Comparison of ENCODE assay signal across 9 cellular contexts in the genomic region with DNA sequence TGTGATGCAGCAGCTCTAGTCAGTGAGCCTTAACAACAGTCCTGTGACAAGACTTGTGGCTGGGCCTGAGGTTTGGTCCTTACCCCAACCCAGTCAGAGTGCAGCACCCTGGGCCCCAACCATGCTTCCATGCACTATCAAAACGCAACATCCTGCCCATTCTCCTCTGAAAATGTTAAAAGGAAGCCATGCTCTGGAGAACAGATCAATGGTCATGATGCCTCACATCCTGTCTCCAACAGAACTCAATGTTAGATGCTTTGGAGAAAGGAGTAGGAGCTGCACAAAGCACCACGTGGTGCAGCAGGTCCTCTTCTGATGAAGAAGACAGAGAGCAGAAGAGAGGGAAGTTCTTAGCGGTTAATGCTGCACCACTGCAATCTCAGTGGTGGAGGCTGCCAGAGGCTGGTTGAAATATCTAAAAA. TPM values are rescaled to one million over a fixed set of nuclear protein-coding genes. Genes with fewer than 3 reads are reported as not detected.
DNase-seq lines count a peak whose midpoint lies in the region; ATAC-seq and TF ChIP-seq lines count a peak whose summit lies in the region.
"Had no signal": no experiment of that assay in that cellular context is flagged by ENCODE, and none has a peak within 500 bp of the region (broad histone marks: within the 10 kb centered on the region; RNA-seq: fewer than 3 reads in every experiment).

No MANE protein-coding gene starts in this region.

- H3K9me3 Mint-ChIP-seq in HFFc6, result no peaks in the 10 kb centered on the region
- H3K9me3 Mint-ChIP-seq in T-helper 1 cell treated with Interleukin-12 subunit alpha and Interleukin-12 subunit beta and Interleukin-4 antibody, amounts not matched to agents 30 μg/mL and 1 μg/mL, for 36 hours, result no peaks in the 10 kb centered on the region
- H3K9me3 Mint-ChIP-seq in natural killer cell treated with Interleukin-12 subunit alpha and Interleukin-12 subunit beta and Interleukin-15 and Interleukin-18, amount 100 ng/mL, for 72 hours, result no peaks in the 10 kb centered on the region

- no peak for TF ChIP-seq CTCF in HFFc6 (IDR thresholded peaks at IDR 0.05)

- H3K27ac Mint-ChIP-seq in HFFc6, result peak overlapping the region; percentile 83
- peak overlapping the region; percentile 91 for H3K27ac Mint-ChIP-seq in T-helper 1 cell treated with Interleukin-12 subunit alpha and Interleukin-12 subunit beta and Interleukin-4 antibody, amounts not matched to agents 30 μg/mL and 1 μg/mL, for 36 hours
- peak overlapping the region; percentile 31 to 72 for H3K27ac Mint-ChIP-seq in natural killer cell treated with Interleukin-12 subunit alpha and Interleukin-12 subunit beta and Interleukin-15 and Interleukin-18, amount 100 ng/mL, for 72 hours

- H3K27me3 Mint-ChIP-seq in HFFc6 (ENCODE audit: insufficient read depth), result no peaks in the 10 kb centered on the region; the same call in none of the 2 replicates
- H3K27me3 Mint-ChIP-seq in T-helper 1 cell treated with Interleukin-12 subunit alpha and Interleukin-12 subunit beta and Interleukin-4 antibody, amounts not matched to agents 30 μg/mL and 1 μg/mL, for 36 hours (ENCODE audit: low read depth), result no peaks in the 10 kb centered on the region
- H3K27me3 Mint-ChIP-seq in natural killer cell treated with Interleukin-12 subunit alpha and Interleukin-12 subunit beta and Interleukin-15 and Interleukin-18, amount 100 ng/mL, for 72 hours, result no peaks in the 10 kb centered on the region

- H3K36me3 Mint-ChIP-seq in HFFc6 (ENCODE audit: low read depth), result peaks cover 68% of the 10 kb centered on the region
- peaks cover 2% of the 10 kb centered on the region for H3K36me3 Mint-ChIP-seq in T-helper 1 cell treated with Interleukin-12 subunit alpha and Interleukin-12 subunit beta and Interleukin-4 antibody, amounts not matched to agents 30 μg/mL and 1 μg/mL, for 36 hours (ENCODE audit: low read depth)
- H3K36me3 Mint-ChIP-seq in natural killer cell treated with Interleukin-12 subunit alpha and Interleukin-12 subunit beta and Interleukin-15 and Interleukin-18, amount 100 ng/mL, for 72 hours, result no peaks in the 10 kb centered on the region

- ATAC-seq in GM18868 (IDR thresholded peaks at IDR 0.05; ENCODE audit: unreplicated experiment), result peak; percentile 30
- ATAC-seq in natural killer cell treated with Interleukin-12 subunit alpha and Interleukin-12 subunit beta and Interleukin-15 and Interleukin-18, amount 100 ng/mL, for 72 hours, result peak; percentile 58 to 79

- DNase-seq in HFFc6 (no peak), amygdala (lab: John Stamatoyannopoulos, UW) (no peak), DMS153 treated with DMSO at 0.1 percent for 48 hours (lab: John Stamatoyannopoulos, UW; ENCODE audit: unreplicated experiment) (no peak), NCI-H2227 (lab: John Stamatoyannopoulos, UW; ENCODE audit: unreplicated experiment) (no peak)
- no peak for DNase-seq in natural killer cell treated with Interleukin-12 subunit alpha and Interleukin-12 subunit beta and Interleukin-15 and Interleukin-18, amount 100 ng/mL, for 72 hours (ENCODE audit: low spot score)
- DNase-seq: DMS79, substantia nigra had no signal

- peaks cover 98% of the 10 kb centered on the region for H3K4me1 Mint-ChIP-seq in HFFc6 (ENCODE audit: low read depth)
- peaks cover 45% of the 10 kb centered on the region for H3K4me1 Mint-ChIP-seq in T-helper 1 cell treated with Interleukin-12 subunit alpha and Interleukin-12 subunit beta and Interleukin-4 antibody, amounts not matched to agents 30 μg/mL and 1 μg/mL, for 36 hours (ENCODE audit: low read depth)
- H3K4me1 Mint-ChIP-seq in natural killer cell treated with Interleukin-12 subunit alpha and Interleukin-12 subunit beta and Interleukin-15 and Interleukin-18, amount 100 ng/mL, for 72 hours (ENCODE audit: low read depth in 2 of 2), result peaks cover 40 to 48% of the 10 kb centered on the region in 2 donors

- no peak overlapping the region for H3K4me3 Mint-ChIP-seq in HFFc6
- peak overlapping the region; percentile 41 for H3K4me3 Mint-ChIP-seq in T-helper 1 cell treated with Interleukin-12 subunit alpha and Interleukin-12 subunit beta and Interleukin-4 antibody, amounts not matched to agents 30 μg/mL and 1 μg/mL, for 36 hours
- H3K4me3 Mint-ChIP-seq in natural killer cell treated with Interleukin-12 subunit alpha and Interleukin-12 subunit beta and Interleukin-15 and Interleukin-18, amount 100 ng/mL, for 72 hours, result peak overlapping the region; percentile 59

RNA-seq across cellular contexts. Expression of gene TRAM2, which starts 41.9 kb away (rescaled TPM):
- 100 to 1,000 TPM; 191 to 235 (median 215) TPM for total RNA-seq in HFFc6 (2021; fragmentation: NEBNext Ultra II Directional; extraction: Animal tissue kit (Norgen Biotek cat#: 25700))
- total RNA-seq in natural killer cell treated with Interleukin-12 subunit alpha and Interleukin-12 subunit beta and Interleukin-15 and Interleukin-18, amount 100 ng/mL, for 72 hours, result 1 to 10 TPM; 2.5 to 9.0 TPM

Comparison
In these comparisons a context has a peak if more than half of its experiments do, and no peak if none do; other contexts are left out.
1. RNA of gene TRAM2, which starts 41.9 kb away (total RNA-seq): 191 to 235 TPM in HFFc6; 2.5 to 9.0 TPM in natural killer cell treated with Interleukin-12 subunit alpha and Interleukin-12 subunit beta and Interleukin-15 and Interleukin-18, amount 100 ng/mL, for 72 hours; every median in the first group is over 10 times any median in the second.
2. Peak in every context shown above with its lines, with median percentiles within 50 percentile points of each other: H3K27ac Mint-ChIP-seq.